25 cellular contexts compared by ENCODE assay signal in genomic region chr7:1706381-1706720, GRCh38. TPM values are rescaled to one million over a fixed set of nuclear protein-coding genes. Genes with fewer than 3 reads are reported as not detected.
"Had no signal": no experiment of that assay in that cellular context is flagged by ENCODE, and none has a peak within 500 bp of the region (broad histone marks: within the 10 kb centered on the region; RNA-seq: fewer than 3 reads in every experiment).

No MANE protein-coding gene starts in this region.

- H3K4me3 Mint-ChIP-seq: activated naive CD8-positive, alpha-beta T cell; activated T-cell treated with anti-CD3 and anti-CD28 coated beads, Interleukin-2, amount 50 U/mL, for 72 hours; brain; memory B cell; stimulated activated naive CD8-positive, alpha-beta T cell treated with anti-CD3 and anti-CD28 coated beads, Interleukin-15, Interleukin-2, amounts not matched to agents 100 ng/mL and 50 ng/mL, for 24 hours; T-helper 1 cell treated with Interleukin-12 subunit alpha and Interleukin-12 subunit beta and Interleukin-4 antibody, amounts not matched to agents 30 μg/mL and 1 μg/mL, for 36 hours had no signal

- H3K4me1 ChIP-seq: colonic mucosa, heart left ventricle, prostate gland, SJSA1, transverse colon had no signal

- H3K36me3 ChIP-seq: colonic mucosa, gastrocnemius medialis, prostate gland, SJSA1, suprapubic skin, transverse colon had no signal

- H3K27ac Mint-ChIP-seq: activated naive CD8-positive, alpha-beta T cell; activated T-cell treated with anti-CD3 and anti-CD28 coated beads, Interleukin-2, amount 50 U/mL, for 72 hours; memory B cell; stimulated activated naive CD8-positive, alpha-beta T cell treated with anti-CD3 and anti-CD28 coated beads, Interleukin-15, Interleukin-2, amounts not matched to agents 100 ng/mL and 50 ng/mL, for 24 hours; T-helper 1 cell treated with Interleukin-12 subunit alpha and Interleukin-12 subunit beta and Interleukin-4 antibody, amounts not matched to agents 30 μg/mL and 1 μg/mL, for 36 hours had no signal

- H3K4me3 ChIP-seq: colonic mucosa, gastrocnemius medialis, heart left ventricle, prostate gland, SJSA1, skin epidermis, suprapubic skin, transverse colon had no signal

- ATAC-seq: activated CD4-positive, CD25-positive, alpha-beta regulatory T cell treated with anti-CD3 and anti-CD28 coated beads, Interleukin-2, amount 50 U/mL, for 24 hours; activated T-cell treated with anti-CD3 and anti-CD28 coated beads, Interleukin-2, amount 50 U/mL, for 72 hours; gastrocnemius medialis; left ventricle myocardium superior; right cardiac atrium had no signal

- H3K27me3 ChIP-seq: colonic mucosa, gastrocnemius medialis, heart left ventricle, SJSA1, transverse colon had no signal

- H3K36me3 Mint-ChIP-seq: activated naive CD8-positive, alpha-beta T cell; memory B cell had no signal

- DNase-seq: activated CD4-positive, alpha-beta T cell treated with anti-CD3 and anti-CD28 coated beads, Interleukin-2, amount 50 U/mL, for 4 hours; activated gamma-delta T cell; activated T-cell treated with anti-CD3 and anti-CD28 coated beads, Interleukin-2, amount 50 U/mL, for 72 hours; amygdala; central memory CD4-positive, alpha-beta T cell; colonic mucosa; erythroblast; gastrocnemius medialis; kidney glomerular epithelial cell; left ventricle myocardium superior; right cardiac atrium; stimulated activated CD4-positive, alpha-beta T cell treated with anti-CD3 and anti-CD28 coated beads, Interleukin-15, amount 100 ng/mL, for 24 hours; stimulated activated CD4-positive, alpha-beta T cell treated with anti-CD3 and anti-CD28 coated beads, Interleukin-2, amount 100 ng/mL, for 48 hours; transverse colon had no signal

- H3K9me3 ChIP-seq: colonic mucosa, prostate gland, suprapubic skin had no signal

- H3K27ac ChIP-seq: colonic mucosa, gastrocnemius medialis, heart left ventricle, prostate gland, SJSA1, skin epidermis, suprapubic skin, transverse colon had no signal

RNA-seq across cellular contexts. Expression of gene ELFN1, which starts 36.3 kb away (rescaled TPM):
- total RNA-seq: activated T-cell treated with anti-CD3 and anti-CD28 coated beads, Interleukin-2, amount 50 U/mL, for 72 hours; SJSA1 had no signal
